Comparison of ENCODE assay signal across 8 cellular contexts in genomic region chr3:46700772-46701171, GRCh38. TPM values are rescaled to one million over a fixed set of nuclear protein-coding genes. Genes with fewer than 3 reads are reported as not detected.
DNase-seq lines count a peak whose midpoint lies in the region; ATAC-seq and TF ChIP-seq lines count a peak whose summit lies in the region.

No MANE protein-coding gene starts in this region.

- intact Hi-C loops in posterior vena cava (cut with DNase I) = loop anchor here in 1 of 2 donors (10.0 kb wide), 2 partner anchors 164 to 624 kb away; partner anchors contain the start of gene MYL3

- no peak for TF ChIP-seq CTCF in BE2C (IDR thresholded peaks at IDR 0.05; ENCODE audit: low read depth, low read length)

- no peak for ATAC-seq in GM21360 (IDR thresholded peaks at IDR 0.05; ENCODE audit: unreplicated experiment)
- no peak for ATAC-seq in HG03565 (IDR thresholded peaks at IDR 0.05; ENCODE audit: unreplicated experiment)

- no peaks in the 10 kb centered on the region for H3K9me3 ChIP-seq in BE2C

- H3K4me3 ChIP-seq in BE2C (ENCODE audit: low read depth, low read length) = peak overlapping the region; percentile 43

- H3K4me1 ChIP-seq in BE2C = peaks cover 10% of the 10 kb centered on the region

- H3K27me3 ChIP-seq in BE2C = no peaks in the 10 kb centered on the region

- no peaks in the 10 kb centered on the region for H3K36me3 ChIP-seq in BE2C

- H3K27ac ChIP-seq in cingulate gyrus (ENCODE audit: low read depth, low read length) = peak overlapping the region; percentile 93

- DNase-seq in BE2C (peak; percentile 72), NCI-H1092 treated with DMSO at 0.1 percent for 48 hours (lab: John Stamatoyannopoulos, UW) (peak; percentile 51), nucleus accumbens (lab: John Stamatoyannopoulos, UW) (peak in 36 of 56 donors; percentile 8 to 83 (median 40)), NCI-H524 treated with DMSO at 0.1 percent for 48 hours (lab: John Stamatoyannopoulos, UW) (no peak), posterior vena cava (ENCODE audit: low spot score) (no peak)

RNA-seq across cellular contexts. Expression of gene TMIE, which starts 0.4 kb away (rescaled TPM):
- 0.62 TPM for polyA plus RNA-seq in BE2C (2012; ENCODE audit: insufficient read depth, insufficient read length, low read depth)
- 1 to 10 TPM; 1.4 TPM for total RNA-seq in posterior vena cava

RNA-seq across cellular contexts. Expression of gene ALS2CL, which starts 7.3 kb away (rescaled TPM):
- polyA plus RNA-seq in BE2C (2012; ENCODE audit: insufficient read depth, insufficient read length, low read depth) = 0.34 TPM
- 10 to 100 TPM; 12.1 to 12.5 TPM for total RNA-seq in posterior vena cava

RNA-seq across cellular contexts. Expression of gene PRSS50, which starts 16.9 kb away (rescaled TPM):
- not detected for polyA plus RNA-seq in BE2C (2012; ENCODE audit: insufficient read depth, insufficient read length, low read depth)
- not detected for total RNA-seq in posterior vena cava

Comparison
In these comparisons a context has a peak if more than half of its experiments do, and no peak if none do; other contexts are left out.
1. DNase-seq: peak in BE2C (single experiment), NCI-H1092 treated with DMSO at 0.1 percent for 48 hours (single experiment) and nucleus accumbens (36 of 56); none in NCI-H524 treated with DMSO at 0.1 percent for 48 hours (single experiment) and posterior vena cava (single experiment).